ENCODE assay signal across 10 cellular contexts in genomic region chr21:43942621-43943020, GRCh38.
"Had no signal": no experiment of that assay in that cellular context is flagged by ENCODE, and none has a peak within 500 bp of the region (broad histone marks: within the 10 kb centered on the region; RNA-seq: fewer than 3 reads in every experiment).

No MANE protein-coding gene starts in this region.

- H3K27ac ChIP-seq: GM23248 had no signal

- H3K4me3 ChIP-seq: GM23248, GM23338, HAP-1 had no signal

- H3K9me3 Mint-ChIP-seq: GM23338, H9, HFFc6 had no signal

- ATAC-seq: GM23338, HCT116 had no signal

- H3K27ac Mint-ChIP-seq: GM23338, HFFc6 had no signal

- H3K4me2 ChIP-seq: GM23338 had no signal

- H2AFZ ChIP-seq: GM23248, GM23338 had no signal

- FAIRE-seq: H54 had no signal

- H3K9ac ChIP-seq: GM23248 had no signal

- H3K36me3 ChIP-seq: HAP-1 had no signal

- DNase-seq: GM23248, GOT3, H7, H9, HCEC 1CT, HFFc6 had no signal

- H3K9me3 ChIP-seq: HAP-1 had no signal

- H3K4me3 Mint-ChIP-seq: GM23338, H9, HFFc6 had no signal
